16 cellular contexts compared by ENCODE assay signal in genomic region chr3:174953068-174953467, GRCh38.
DNase-seq lines count a peak whose midpoint lies in the region; ATAC-seq and TF ChIP-seq lines count a peak whose summit lies in the region.
"Had no signal": no experiment of that assay in that cellular context is flagged by ENCODE, and none has a peak within 500 bp of the region (broad histone marks: within the 10 kb centered on the region; RNA-seq: fewer than 3 reads in every experiment).

No MANE protein-coding gene starts in this region.

- H4K91ac ChIP-seq in IMR-90 (ENCODE audit: insufficient read depth, low read depth, low read length) (peak overlapping the region; percentile 84; the same call in 1 of the 2 replicates), trophoblast cell (ENCODE audit: low read depth, low read length) (no peak overlapping the region)

- H3K4me1 Mint-ChIP-seq in MCF 10A (ENCODE audit: insufficient read depth, unreplicated experiment) = peaks cover 59% of the 10 kb centered on the region
- H3K4me1 Mint-ChIP-seq in Calu3 (ENCODE audit: low read depth, unreplicated experiment) = peaks cover 89% of the 10 kb centered on the region
- H3K4me1 Mint-ChIP-seq: CD4-positive, alpha-beta memory T cell had no signal

- H2BK5ac ChIP-seq in IMR-90 (ENCODE audit: low read depth, low read length, poor library complexity, severe bottlenecking) = peak overlapping the region; percentile 100
- no peak overlapping the region for H2BK5ac ChIP-seq in trophoblast cell (ENCODE audit: low read depth, low read length, poor library complexity)

- H3K4ac ChIP-seq in IMR-90 (ENCODE audit: low read depth, low read length) (peak overlapping the region; percentile 94; the same call in 1 of the 2 replicates), trophoblast cell (ENCODE audit: low read depth, low read length) (no peak overlapping the region)

- CTCF ChIA-PET in MCF 10A (lab: Yijun Ruan, JAX) = no interaction called here
- CTCF ChIA-PET in mammary epithelial cell (lab: Charles Lee; ENCODE audit: low non-redundant PET) = no interaction called here
- CTCF ChIA-PET in Calu3 (lab: Charles Lee) = no interaction called here
- CTCF ChIA-PET in IMR-90 (lab: Yijun Ruan, JAX) = no interaction called here

- H3K9me3 ChIP-seq in mammary epithelial cell (replicated peaks; ENCODE audit: insufficient read depth, low read length) (no peaks in the 10 kb centered on the region), IMR-90 (ENCODE audit: control insufficient read depth, insufficient read depth, low read length) (peaks cover 2% of the 10 kb centered on the region; the same call in 1 of the 2 replicates), trophoblast cell (ENCODE audit: insufficient read depth, low read depth, low read length) (no peaks in the 10 kb centered on the region)
- H3K9me3 ChIP-seq: A549 had no signal

- no peak for DNase-seq in MCF 10A (ENCODE audit: unreplicated experiment)
- DNase-seq in mammary epithelial cell = no peak
- DNase-seq in Calu3 = no peak
- no peak for DNase-seq in IMR-90
- DNase-seq in trophoblast cell = no peak
- no peak for DNase-seq in NCI-H1092 treated with DMSO at 0.1 percent for 48 hours (lab: John Stamatoyannopoulos, UW)
- DNase-seq in posterior vena cava (ENCODE audit: low spot score) = no peak
- DNase-seq: 8988T; C1 segment of cervical spinal cord; CD4-positive, alpha-beta memory T cell; COR-L47; DMS153; DND-41; H7; HCEC 1CT had no signal

- H2AK9ac ChIP-seq in IMR-90 (replicated peaks; ENCODE audit: low read depth, low read length, poor library complexity) = no peak overlapping the region

- H3K27ac ChIP-seq in mammary epithelial cell (ENCODE audit: insufficient read depth, low read depth, low read length) = no peak overlapping the region
- no peak overlapping the region for H3K27ac ChIP-seq in IMR-90 (ENCODE audit: insufficient read depth, low read length)
- H3K27ac ChIP-seq in trophoblast cell (ENCODE audit: low read depth, low read length) = no peak overlapping the region
- H3K27ac ChIP-seq: A549 had no signal

- H3K27me3 Mint-ChIP-seq in MCF 10A (ENCODE audit: insufficient read depth, unreplicated experiment) (no peaks in the 10 kb centered on the region), Calu3 (ENCODE audit: unreplicated experiment) (no peaks in the 10 kb centered on the region)
- H3K27me3 Mint-ChIP-seq: CD4-positive, alpha-beta memory T cell had no signal

- H3K36me3 ChIP-seq in mammary epithelial cell (ENCODE audit: insufficient read depth, low read length) (no peaks in the 10 kb centered on the region), IMR-90 (ENCODE audit: control insufficient read depth, insufficient read depth, low read length) (no peaks in the 10 kb centered on the region), trophoblast cell (ENCODE audit: control insufficient read depth in 1 of 2, insufficient read depth in 2 of 2, low read length in 2 of 2) (no peaks in the 10 kb centered on the region)

- H3K56ac ChIP-seq in IMR-90 (ENCODE audit: extremely low read depth, insufficient read depth, low read length) = no peak overlapping the region

- H2BK20ac ChIP-seq in IMR-90 (ENCODE audit: low read depth, low read length) = peak overlapping the region; percentile 65; the same call in 1 of the 2 replicates

- peak overlapping the region; percentile 89; the same call in 1 of the 3 replicates for H2BK15ac ChIP-seq in IMR-90 (ENCODE audit: low read depth, low read length)

- H2AFZ ChIP-seq in mammary epithelial cell (ENCODE audit: low read depth, low read length) (no peak overlapping the region), IMR-90 (replicated peaks; ENCODE audit: low read length, poor library complexity) (no peak overlapping the region), trophoblast cell (ENCODE audit: insufficient read depth, low read length, poor library complexity) (no peak overlapping the region)

- no peak for ATAC-seq in IMR-90 (ENCODE audit: low read depth)
- ATAC-seq: A549 had no signal

- intact Hi-C loops in MCF 10A (cut with micrococcal nuclease) = no loop called here
- intact Hi-C loops in mammary epithelial cell (cut with micrococcal nuclease) = no loop called here
- intact Hi-C loops in Calu3 (cut with micrococcal nuclease; ENCODE audit: unreplicated experiment) = loop anchor here (10.0 kb wide), 3 partner anchors 312 to 538 kb away; no protein-coding TSS in a partner anchor
- intact Hi-C loops in IMR-90 (cut with micrococcal nuclease) = no loop called here
- intact Hi-C loops in posterior vena cava (cut with DNase I) = no loop called here

- H3K4me2 ChIP-seq in mammary epithelial cell (ENCODE audit: insufficient read depth, low read depth, low read length) (no peak overlapping the region), IMR-90 (ENCODE audit: low read depth, low read length) (no peak overlapping the region), trophoblast cell (ENCODE audit: low read length) (no peak overlapping the region)
- H3K4me2 ChIP-seq: A549 had no signal

- H3K4me1 ChIP-seq in mammary epithelial cell (ENCODE audit: insufficient read depth, low read length) (peaks cover 38% of the 10 kb centered on the region), IMR-90 (ENCODE audit: control insufficient read depth, insufficient read depth, low read length) (peaks cover 24% of the 10 kb centered on the region), trophoblast cell (ENCODE audit: control insufficient read depth in 1 of 2, insufficient read depth in 2 of 2, low read length in 2 of 2) (no peaks in the 10 kb centered on the region)

- no peak for TF ChIP-seq CTCF in MCF 10A (IDR thresholded peaks at IDR 0.05; ENCODE audit: unreplicated experiment)
- TF ChIP-seq CTCF in mammary epithelial cell (conservative IDR thresholded peaks at IDR 0.05 in 1 of 2, IDR thresholded peaks at IDR 0.05 in 1 of 2; ENCODE audit: extremely low read depth in 1 of 2, insufficient read depth in 1 of 2, low read depth in 1 of 2, low read length in 2 of 2) = no peak
- TF ChIP-seq CTCF in Calu3 (IDR thresholded peaks at IDR 0.05; ENCODE audit: unreplicated experiment) = no peak
- no peak for TF ChIP-seq CTCF in IMR-90 (conservative IDR thresholded peaks at IDR 0.05; ENCODE audit: low read depth, low read length)

- H3K4me3 ChIP-seq in mammary epithelial cell (replicated peaks in 1 of 3; ENCODE audit: insufficient read depth in 1 of 3, low read depth in 2 of 3, low read length in 3 of 3) (no peak overlapping the region), IMR-90 (ENCODE audit: insufficient read depth, low read depth, low read length) (no peak overlapping the region), trophoblast cell (ENCODE audit: low read depth, low read length) (no peak overlapping the region)
- H3K4me3 ChIP-seq: A549 had no signal

- H3K27ac Mint-ChIP-seq in MCF 10A (ENCODE audit: low read depth, unreplicated experiment) = peak overlapping the region; percentile 33
- H3K27ac Mint-ChIP-seq in Calu3 (ENCODE audit: unreplicated experiment) = peak overlapping the region; percentile 6
- H3K27ac Mint-ChIP-seq: CD4-positive, alpha-beta memory T cell had no signal

- H4K12ac ChIP-seq in trophoblast cell (ENCODE audit: low read depth, low read length) = no peak overlapping the region

- 93% methylated on average over 1 of the region's 1 CpG for WGBS in mammary epithelial cell (ENCODE audit: low coverage, missing lambda C conversion rate)
- WGBS in IMR-90 (ENCODE audit: extremely low coverage in 2 of 2, insufficient read length in 1 of 2), 2 experiments = no CpG with 5 or more reads among the region's 1 CpG
- WGBS in trophoblast cell (ENCODE audit: extremely low coverage, insufficient coverage, insufficient read length) = no CpG with 5 or more reads among the region's 1 CpG

- no peaks in the 10 kb centered on the region for H3K36me3 Mint-ChIP-seq in MCF 10A (ENCODE audit: insufficient read depth, unreplicated experiment)
- H3K36me3 Mint-ChIP-seq in Calu3 (ENCODE audit: insufficient read depth, unreplicated experiment) = peaks cover 24% of the 10 kb centered on the region
- H3K36me3 Mint-ChIP-seq: CD4-positive, alpha-beta memory T cell had no signal

- H3K18ac ChIP-seq in IMR-90 (ENCODE audit: low read depth, low read length) = peak overlapping the region; percentile 79; the same call in 1 of the 2 replicates
- H3K18ac ChIP-seq in trophoblast cell (ENCODE audit: low read length) = no peak overlapping the region

- TF ChIP-seq RAD21 in IMR-90 (IDR thresholded peaks at IDR 0.05; ENCODE audit: low read length) = no peak

- H2AK5ac ChIP-seq in IMR-90 (ENCODE audit: low read depth, low read length) (no peak overlapping the region), trophoblast cell (ENCODE audit: low read length) (no peak overlapping the region)

- dilution Hi-C loops in mammary epithelial cell (cut with HindIII; ENCODE audit: low sequenced_read_pairs) = no loop called here
- dilution Hi-C loops in IMR-90 (cut with HindIII; ENCODE audit: low sequenced_read_pairs, unreplicated experiment) = no loop called here

- POLR2A ChIA-PET in MCF 10A (lab: Yijun Ruan, JAX) = no interaction called here
- POLR2A ChIA-PET in IMR-90 (lab: Charles Lee; ENCODE audit: unreplicated experiment) = no interaction called here

- H4K8ac ChIP-seq in IMR-90 (ENCODE audit: low read depth in 2 of 2, low read length in 2 of 2) (peak overlapping the region; percentile 33 to 65; a peak in 2 of 4 replicates), trophoblast cell (ENCODE audit: low read depth, low read length) (no peak overlapping the region)

- H3K9me1 ChIP-seq in IMR-90 (ENCODE audit: insufficient read depth, low read length) = peaks cover 5% of the 10 kb centered on the region; the same call in 1 of the 2 replicates

- H3K23ac ChIP-seq in IMR-90 (ENCODE audit: low read depth, low read length) = no peak overlapping the region
- no peak overlapping the region for H3K23ac ChIP-seq in trophoblast cell (ENCODE audit: low read length)

- in situ Hi-C loops in mammary epithelial cell (cut with MboI; ENCODE audit: low sequenced_read_pairs in 2 of 2) (no loop called here), IMR-90 (cut with MboI; ENCODE audit: low sequenced_read_pairs) (loop anchor here (10.0 kb wide), 1 partner anchor 508 kb away; no protein-coding TSS in a partner anchor)

- TF ChIP-seq POLR2A in IMR-90 (IDR thresholded peaks at IDR 0.05; ENCODE audit: low read depth, low read length) = no peak

- no peak overlapping the region; the same call in 1 of the 2 replicates for H3K14ac ChIP-seq in IMR-90 (replicated peaks; ENCODE audit: low read depth, low read length)
- H3K14ac ChIP-seq in trophoblast cell (ENCODE audit: low read length) = no peak overlapping the region

- peaks cover 0 to 20% of the 10 kb centered on the region in 2 experiments; a peak in 1 of 4 replicates for H3K79me1 ChIP-seq in IMR-90 (ENCODE audit: low read depth in 1 of 2, low read length in 2 of 2)
- H3K79me1 ChIP-seq in trophoblast cell (ENCODE audit: low read length) = no peaks in the 10 kb centered on the region

- BruUV-seq in MCF 10A (replicated peaks; lab: Mats Ljungman, UMichigan) = no TSS peak
- BruUV-seq in mammary epithelial cell (replicated peaks; lab: Mats Ljungman, UMichigan) = no TSS peak
- BruUV-seq in Calu3 (replicated peaks; lab: Mats Ljungman, UMichigan) = no TSS peak
- BruUV-seq in IMR-90 (replicated peaks; lab: Mats Ljungman, UMichigan) = no TSS peak

- no peak overlapping the region for H3K9ac ChIP-seq in mammary epithelial cell (ENCODE audit: insufficient read depth, low read length)
- no peak overlapping the region for H3K9ac ChIP-seq in IMR-90 (ENCODE audit: low read depth, low read length)
- no peak overlapping the region for H3K9ac ChIP-seq in trophoblast cell (ENCODE audit: low read length)

- H4K20me1 ChIP-seq in mammary epithelial cell (ENCODE audit: insufficient read depth, low read length) = no peaks in the 10 kb centered on the region
- H4K20me1 ChIP-seq in IMR-90 (ENCODE audit: insufficient read depth, low read length) = no peaks in the 10 kb centered on the region

- H3K4me3 Mint-ChIP-seq in MCF 10A (ENCODE audit: unreplicated experiment) (no peak overlapping the region), Calu3 (ENCODE audit: low read depth, unreplicated experiment) (no peak overlapping the region)
- H3K4me3 Mint-ChIP-seq: CD4-positive, alpha-beta memory T cell had no signal

- H3K27me3 ChIP-seq in mammary epithelial cell (ENCODE audit: insufficient read depth, low read length) = no peaks in the 10 kb centered on the region
- H3K27me3 ChIP-seq in IMR-90 (ENCODE audit: control insufficient read depth, insufficient read depth, low read length) = no peaks in the 10 kb centered on the region
- H3K27me3 ChIP-seq in trophoblast cell (ENCODE audit: insufficient read depth, low read length) = no peaks in the 10 kb centered on the region

- no peak overlapping the region for H2BK12ac ChIP-seq in trophoblast cell (ENCODE audit: low read length)

- H4K5ac ChIP-seq in IMR-90 (ENCODE audit: low read depth, low read length) = peak overlapping the region; percentile 79; the same call in 1 of the 2 replicates

- H3K79me2 ChIP-seq in mammary epithelial cell (ENCODE audit: insufficient read depth, low read length) = no peaks in the 10 kb centered on the region
- H3K79me2 ChIP-seq in trophoblast cell (ENCODE audit: control insufficient read depth, insufficient read depth, low read length, poor library complexity) = no peaks in the 10 kb centered on the region

- peak overlapping the region; percentile 98; the same call in 1 of the 2 replicates for H2BK120ac ChIP-seq in IMR-90 (ENCODE audit: low read depth, low read length)
- H2BK120ac ChIP-seq in trophoblast cell (ENCODE audit: insufficient read depth, low read length, poor library complexity) = no peak overlapping the region

- H3K9me3 Mint-ChIP-seq in MCF 10A (ENCODE audit: unreplicated experiment) = no peaks in the 10 kb centered on the region
- H3K9me3 Mint-ChIP-seq in Calu3 (ENCODE audit: low read depth, unreplicated experiment) = no peaks in the 10 kb centered on the region
